In the genomic region with DNA sequence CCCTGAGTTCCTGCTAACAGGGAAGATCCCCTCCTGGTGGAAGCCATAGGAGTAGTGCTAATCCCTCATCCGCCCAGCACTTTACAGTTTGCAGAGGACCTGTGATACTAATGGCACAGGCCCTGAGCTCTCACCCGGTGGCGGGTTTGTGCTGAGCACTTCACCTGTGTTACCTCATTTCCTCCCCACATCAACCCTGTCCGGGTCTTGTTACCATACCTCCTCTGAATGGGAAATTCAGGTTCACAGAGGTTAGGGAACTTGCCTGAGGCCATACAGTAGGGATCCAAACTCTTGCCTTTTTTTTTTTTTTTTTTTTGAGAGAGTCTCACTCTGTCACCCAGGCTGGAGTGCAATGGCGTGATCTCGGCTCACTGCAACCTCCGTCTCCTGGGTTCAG, we compare ENCODE assay signal across 1 cellular context.
TF ChIP-seq lines count a peak whose summit lies in the region.

No MANE protein-coding gene starts in this region.

TF ChIP-seq in WTC11, 78 proteins besides CTCF, POLR2A, EP300 and RAD21 (continued from another document):
- TF ChIP-seq, protein P1, sequence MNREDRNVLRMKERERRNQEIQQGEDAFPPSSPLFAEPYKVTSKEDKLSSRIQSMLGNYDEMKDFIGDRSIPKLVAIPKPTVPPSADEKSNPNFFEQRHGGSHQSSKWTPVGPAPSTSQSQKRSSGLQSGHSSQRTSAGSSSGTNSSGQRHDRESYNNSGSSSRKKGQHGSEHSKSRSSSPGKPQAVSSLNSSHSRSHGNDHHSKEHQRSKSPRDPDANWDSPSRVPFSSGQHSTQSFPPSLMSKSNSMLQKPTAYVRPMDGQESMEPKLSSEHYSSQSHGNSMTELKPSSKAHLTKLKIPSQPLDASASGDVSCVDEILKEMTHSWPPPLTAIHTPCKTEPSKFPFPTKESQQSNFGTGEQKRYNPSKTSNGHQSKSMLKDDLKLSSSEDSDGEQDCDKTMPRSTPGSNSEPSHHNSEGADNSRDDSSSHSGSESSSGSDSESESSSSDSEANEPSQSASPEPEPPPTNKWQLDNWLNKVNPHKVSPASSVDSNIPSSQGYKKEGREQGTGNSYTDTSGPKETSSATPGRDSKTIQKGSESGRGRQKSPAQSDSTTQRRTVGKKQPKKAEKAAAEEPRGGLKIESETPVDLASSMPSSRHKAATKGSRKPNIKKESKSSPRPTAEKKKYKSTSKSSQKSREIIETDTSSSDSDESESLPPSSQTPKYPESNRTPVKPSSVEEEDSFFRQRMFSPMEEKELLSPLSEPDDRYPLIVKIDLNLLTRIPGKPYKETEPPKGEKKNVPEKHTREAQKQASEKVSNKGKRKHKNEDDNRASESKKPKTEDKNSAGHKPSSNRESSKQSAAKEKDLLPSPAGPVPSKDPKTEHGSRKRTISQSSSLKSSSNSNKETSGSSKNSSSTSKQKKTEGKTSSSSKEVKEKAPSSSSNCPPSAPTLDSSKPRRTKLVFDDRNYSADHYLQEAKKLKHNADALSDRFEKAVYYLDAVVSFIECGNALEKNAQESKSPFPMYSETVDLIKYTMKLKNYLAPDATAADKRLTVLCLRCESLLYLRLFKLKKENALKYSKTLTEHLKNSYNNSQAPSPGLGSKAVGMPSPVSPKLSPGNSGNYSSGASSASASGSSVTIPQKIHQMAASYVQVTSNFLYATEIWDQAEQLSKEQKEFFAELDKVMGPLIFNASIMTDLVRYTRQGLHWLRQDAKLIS (CRISPR knock-in tag; IDR thresholded peaks at IDR 0.05; ENCODE audit: borderline replicate concordance) = no peak
